24 cellular contexts compared by ENCODE assay signal in genomic region chr1:203184467-203184866, GRCh38. TPM values are rescaled to one million over a fixed set of nuclear protein-coding genes. Genes with fewer than 3 reads are reported as not detected.
"Had no signal": no experiment of that assay in that cellular context is flagged by ENCODE, and none has a peak within 500 bp of the region (broad histone marks: within the 10 kb centered on the region; RNA-seq: fewer than 3 reads in every experiment).

No MANE protein-coding gene starts in this region.

- H3K36me3 ChIP-seq: left ventricle myocardium inferior, ovary, right atrium auricular region, right lobe of liver, suprapubic skin, thoracic aorta, tibial artery, vagina had no signal

- H3K79me2 ChIP-seq: hepatocyte had no signal

- ATAC-seq: naive thymus-derived CD8-positive, alpha-beta T cell; right lobe of liver; stimulated activated effector memory CD8-positive, alpha-beta T cell treated with anti-CD3 and anti-CD28 coated beads, Interleukin-12 subunit alpha, Interleukin-12 subunit beta, amount 100 ng/mL, for 72 hours had no signal

- H3K27me3 ChIP-seq: hepatocyte, ovary, right atrium auricular region, right lobe of liver, suprapubic skin, tibial artery, vagina had no signal

- H3K4me3 ChIP-seq: hepatocyte, left ventricle myocardium inferior, lung, ovary, right atrium auricular region, right lobe of liver, suprapubic skin, thoracic aorta, tibial artery, vagina had no signal

- H3K27ac ChIP-seq: hepatocyte, left ventricle myocardium inferior, ovary, right atrium auricular region, right lobe of liver, thoracic aorta, tibial artery, vagina had no signal

- H2AFZ ChIP-seq: hepatocyte had no signal

- DNase-seq: islet precursor cell; left ventricle myocardium inferior; ovary; stimulated activated CD4-positive, alpha-beta T cell treated with anti-CD3 and anti-CD28 coated beads, Interleukin-4, amount 100 ng/mL, for 24 hours; stimulated activated naive CD4-positive, alpha-beta T cell had no signal

- H3K4me1 ChIP-seq: right lobe of liver had no signal

- H3K4me2 ChIP-seq: hepatocyte had no signal

- H3K9me3 ChIP-seq: left ventricle myocardium inferior, ovary, right atrium auricular region, right lobe of liver, suprapubic skin, thoracic aorta, tibial artery, vagina had no signal

RNA-seq across cellular contexts. Expression of gene CHI3L1, which starts 2.0 kb away (rescaled TPM):
- total RNA-seq: left ventricle myocardium inferior; naive thymus-derived CD8-positive, alpha-beta T cell; neural crest cell; progenitor cell of endocrine pancreas; pulmonary artery endothelial cell had no signal
- polyA plus RNA-seq: naive thymus-derived CD8-positive, alpha-beta T cell had no signal

RNA-seq across cellular contexts. Expression of gene MYBPH, which starts 8.8 kb away (rescaled TPM):
- total RNA-seq: hepatocyte; kidney epithelial cell; left ventricle myocardium inferior; lower leg skin; lung; mucosa of gallbladder; naive thymus-derived CD8-positive, alpha-beta T cell; neural crest cell; progenitor cell of endocrine pancreas; pulmonary artery endothelial cell; renal cortical epithelial cell; right atrium auricular region; subcutaneous adipose tissue; thoracic aorta; vagina had no signal
- polyA plus RNA-seq: naive thymus-derived CD8-positive, alpha-beta T cell; urinary bladder had no signal

RNA-seq across cellular contexts. Expression of gene CHIT1, which starts 45.0 kb away (rescaled TPM):
- total RNA-seq: kidney epithelial cell, left ventricle myocardium inferior, neural crest cell, pulmonary artery endothelial cell, right atrium auricular region, vagina had no signal
- polyA plus RNA-seq: urinary bladder had no signal

RNA-seq across cellular contexts. Expression of gene ADORA1, which starts 56.9 kb away (rescaled TPM):
- total RNA-seq: naive thymus-derived CD8-positive, alpha-beta T cell; pulmonary artery endothelial cell; thoracic aorta had no signal
- polyA plus RNA-seq: naive thymus-derived CD8-positive, alpha-beta T cell had no signal
